In the genomic region with DNA sequence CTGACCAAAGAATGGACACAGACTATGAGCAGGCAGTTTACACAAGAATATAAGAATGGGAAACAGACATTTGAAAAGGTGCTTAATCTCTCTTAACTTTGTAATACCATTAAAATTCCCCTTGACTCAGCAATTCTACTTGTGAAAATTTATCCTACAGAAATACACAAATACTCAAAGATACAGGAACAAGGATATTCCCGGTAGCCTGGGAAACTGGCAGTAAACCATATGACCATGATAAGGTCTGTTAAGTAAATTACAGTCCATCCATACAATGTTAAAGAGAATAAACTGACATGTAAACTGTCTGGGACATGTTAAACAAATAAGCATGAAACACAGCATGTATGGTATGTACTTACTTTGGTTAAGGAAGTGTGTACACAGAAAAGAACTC, we compare ENCODE assay signal across 1 cellular context.
TF ChIP-seq lines count a peak whose summit lies in the region.

No MANE protein-coding gene starts in this region.

TF ChIP-seq in K562, 482 proteins besides CTCF, POLR2A, EP300 and RAD21:
- TF ChIP-seq MAFK (IDR thresholded peaks at IDR 0.05; ENCODE audit: low read length) (peak; percentile 60; the same call in 1 of the 2 replicates), ZNF316 (IDR thresholded peaks at IDR 0.05) (peak; percentile 72; the same call in 1 of the 2 replicates), KDM5B (IDR thresholded peaks at IDR 0.05; ENCODE audit: insufficient replicate concordance, low read depth, low read length) (no peak), C11orf30 (IDR thresholded peaks at IDR 0.05; ENCODE audit: low read depth) (peak; percentile 70), ZNF436 (CRISPR knock-in tag; IDR thresholded peaks at IDR 0.05) (no peak), MAFF (IDR thresholded peaks at IDR 0.05; ENCODE audit: low read length) (peak; percentile 55; the same call in 1 of the 2 replicates), MAFG (tag; conservative IDR thresholded peaks at IDR 0.05) (peak; percentile 53), XRCC5 (IDR thresholded peaks at IDR 0.05; ENCODE audit: low read depth, low read length) (no peak)
